ENCODE assay signal across 1 cellular context in genomic region chr2:70123051-70123828, GRCh38.
TF ChIP-seq lines count a peak whose summit lies in the region.

No MANE protein-coding gene starts in this region.

TF ChIP-seq in GM23338, 12 proteins besides CTCF, POLR2A, EP300 and RAD21 (continued from another document):
- TF ChIP-seq, protein P1, sequence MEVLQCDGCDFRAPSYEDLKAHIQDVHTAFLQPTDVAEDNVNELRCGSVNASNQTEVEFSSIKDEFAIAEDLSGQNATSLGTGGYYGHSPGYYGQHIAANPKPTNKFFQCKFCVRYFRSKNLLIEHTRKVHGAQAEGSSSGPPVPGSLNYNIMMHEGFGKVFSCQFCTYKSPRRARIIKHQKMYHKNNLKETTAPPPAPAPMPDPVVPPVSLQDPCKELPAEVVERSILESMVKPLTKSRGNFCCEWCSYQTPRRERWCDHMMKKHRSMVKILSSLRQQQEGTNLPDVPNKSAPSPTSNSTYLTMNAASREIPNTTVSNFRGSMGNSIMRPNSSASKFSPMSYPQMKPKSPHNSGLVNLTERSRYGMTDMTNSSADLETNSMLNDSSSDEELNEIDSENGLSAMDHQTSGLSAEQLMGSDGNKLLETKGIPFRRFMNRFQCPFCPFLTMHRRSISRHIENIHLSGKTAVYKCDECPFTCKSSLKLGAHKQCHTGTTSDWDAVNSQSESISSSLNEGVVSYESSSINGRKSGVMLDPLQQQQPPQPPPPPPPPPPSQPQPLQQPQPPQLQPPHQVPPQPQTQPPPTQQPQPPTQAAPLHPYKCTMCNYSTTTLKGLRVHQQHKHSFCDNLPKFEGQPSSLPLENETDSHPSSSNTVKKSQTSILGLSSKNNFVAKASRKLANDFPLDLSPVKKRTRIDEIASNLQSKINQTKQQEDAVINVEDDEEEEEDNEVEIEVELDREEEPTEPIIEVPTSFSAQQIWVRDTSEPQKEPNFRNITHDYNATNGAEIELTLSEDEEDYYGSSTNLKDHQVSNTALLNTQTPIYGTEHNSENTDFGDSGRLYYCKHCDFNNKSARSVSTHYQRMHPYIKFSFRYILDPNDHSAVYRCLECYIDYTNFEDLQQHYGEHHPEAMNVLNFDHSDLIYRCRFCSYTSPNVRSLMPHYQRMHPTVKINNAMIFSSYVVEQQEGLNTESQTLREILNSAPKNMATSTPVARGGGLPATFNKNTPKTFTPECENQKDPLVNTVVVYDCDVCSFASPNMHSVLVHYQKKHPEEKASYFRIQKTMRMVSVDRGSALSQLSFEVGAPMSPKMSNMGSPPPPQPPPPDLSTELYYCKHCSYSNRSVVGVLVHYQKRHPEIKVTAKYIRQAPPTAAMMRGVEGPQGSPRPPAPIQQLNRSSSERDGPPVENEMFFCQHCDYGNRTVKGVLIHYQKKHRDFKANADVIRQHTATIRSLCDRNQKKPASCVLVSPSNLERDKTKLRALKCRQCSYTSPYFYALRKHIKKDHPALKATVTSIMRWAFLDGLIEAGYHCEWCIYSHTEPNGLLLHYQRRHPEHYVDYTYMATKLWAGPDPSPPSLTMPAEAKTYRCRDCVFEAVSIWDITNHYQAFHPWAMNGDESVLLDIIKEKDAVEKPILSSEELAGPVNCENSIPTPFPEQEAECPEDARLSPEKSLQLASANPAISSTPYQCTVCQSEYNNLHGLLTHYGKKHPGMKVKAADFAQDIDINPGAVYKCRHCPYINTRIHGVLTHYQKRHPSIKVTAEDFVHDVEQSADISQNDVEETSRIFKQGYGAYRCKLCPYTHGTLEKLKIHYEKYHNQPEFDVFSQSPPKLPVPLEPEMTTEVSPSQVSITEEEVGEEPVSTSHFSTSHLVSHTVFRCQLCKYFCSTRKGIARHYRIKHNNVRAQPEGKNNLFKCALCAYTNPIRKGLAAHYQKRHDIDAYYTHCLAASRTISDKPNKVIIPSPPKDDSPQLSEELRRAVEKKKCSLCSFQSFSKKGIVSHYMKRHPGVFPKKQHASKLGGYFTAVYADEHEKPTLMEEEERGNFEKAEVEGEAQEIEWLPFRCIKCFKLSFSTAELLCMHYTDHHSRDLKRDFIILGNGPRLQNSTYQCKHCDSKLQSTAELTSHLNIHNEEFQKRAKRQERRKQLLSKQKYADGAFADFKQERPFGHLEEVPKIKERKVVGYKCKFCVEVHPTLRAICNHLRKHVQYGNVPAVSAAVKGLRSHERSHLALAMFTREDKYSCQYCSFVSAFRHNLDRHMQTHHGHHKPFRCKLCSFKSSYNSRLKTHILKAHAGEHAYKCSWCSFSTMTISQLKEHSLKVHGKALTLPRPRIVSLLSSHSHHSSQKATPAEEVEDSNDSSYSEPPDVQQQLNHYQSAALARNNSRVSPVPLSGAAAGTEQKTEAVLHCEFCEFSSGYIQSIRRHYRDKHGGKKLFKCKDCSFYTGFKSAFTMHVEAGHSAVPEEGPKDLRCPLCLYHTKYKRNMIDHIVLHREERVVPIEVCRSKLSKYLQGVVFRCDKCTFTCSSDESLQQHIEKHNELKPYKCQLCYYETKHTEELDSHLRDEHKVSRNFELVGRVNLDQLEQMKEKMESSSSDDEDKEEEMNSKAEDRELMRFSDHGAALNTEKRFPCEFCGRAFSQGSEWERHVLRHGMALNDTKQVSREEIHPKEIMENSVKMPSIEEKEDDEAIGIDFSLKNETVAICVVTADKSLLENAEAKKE (CRISPR knock-in tag; IDR thresholded peaks at IDR 0.05), result no peak
- TF ChIP-seq CREB1 (CRISPR knock-in tag; IDR thresholded peaks at IDR 0.05; ENCODE audit: low read depth) (no peak; the same call in 1 of the 2 replicates), STAT1 (IDR thresholded peaks at IDR 0.05; ENCODE audit: unreplicated experiment) (no peak), EZH2phosphoT487 (IDR thresholded peaks at IDR 0.05; ENCODE audit: unreplicated experiment) (no peak), ZNF114 (CRISPR knock-in tag; IDR thresholded peaks at IDR 0.05) (peak; percentile 76; the same call in 1 of the 2 replicates), NANOG (IDR thresholded peaks at IDR 0.05; ENCODE audit: borderline replicate concordance) (no peak), POLR2AphosphoS5 (IDR thresholded peaks at IDR 0.05; ENCODE audit: low read depth) (peak; percentile 92), EZH2 (IDR thresholded peaks at IDR 0.05; ENCODE audit: low read depth, unreplicated experiment) (no peak)
